16 cellular contexts compared by ENCODE assay signal in the genomic region with DNA sequence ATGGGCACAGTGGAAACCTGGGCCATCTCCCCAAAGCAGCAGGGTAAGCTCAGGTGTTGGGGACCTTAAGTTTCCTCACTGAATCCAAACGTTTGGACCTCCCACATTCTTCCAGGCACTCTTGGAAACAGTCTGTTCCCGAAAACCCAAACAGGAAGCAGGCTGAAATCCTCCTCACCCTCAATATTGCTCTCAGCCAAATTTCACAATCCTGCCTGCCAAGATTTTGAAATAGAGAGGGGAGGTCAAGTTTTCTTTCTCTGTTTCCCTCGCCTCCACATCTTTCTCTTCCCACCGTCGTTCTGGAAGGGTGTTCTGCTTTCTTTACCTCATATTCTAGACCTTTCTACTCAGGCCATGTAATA.
DNase-seq lines count a peak whose midpoint lies in the region; ATAC-seq and TF ChIP-seq lines count a peak whose summit lies in the region.
"Had no signal": no experiment of that assay in that cellular context is flagged by ENCODE, and none has a peak within 500 bp of the region (broad histone marks: within the 10 kb centered on the region; RNA-seq: fewer than 3 reads in every experiment).

No MANE protein-coding gene starts in this region.

- peaks cover 0 to 21% (median 10%) of the 10 kb centered on the region in 10 experiments; a peak in 12 of 20 replicates for H3K4me1 ChIP-seq in BLaER1 treated with 17β-estradiol and CSF1 and Interleukin-3, amounts not matched to agents 10 nM and 100 nM
- no peaks in the 10 kb centered on the region for H3K4me1 ChIP-seq in left ventricle myocardium inferior
- H3K4me1 ChIP-seq: uterus had no signal

- H3K4me3 Mint-ChIP-seq in activated T-cell treated with anti-CD3 and anti-CD28 coated beads, Interleukin-2, amount 50 U/mL, for 72 hours, result no peak overlapping the region
- H3K4me3 Mint-ChIP-seq: activated CD4-positive, alpha-beta T cell treated with anti-CD3 and anti-CD28 coated beads for 36 hours; B cell had no signal

- no peak for ATAC-seq in HG03095 (IDR thresholded peaks at IDR 0.05; ENCODE audit: unreplicated experiment)
- no peak for ATAC-seq in activated T-cell treated with anti-CD3 and anti-CD28 coated beads, Interleukin-2, amount 50 U/mL, for 72 hours (replicated peaks in 1 of 2)
- ATAC-seq: activated CD4-positive, alpha-beta T cell treated with anti-CD3 and anti-CD28 coated beads for 36 hours had no signal

- no peaks in the 10 kb centered on the region for H3K27me3 ChIP-seq in BLaER1 treated with 17β-estradiol and CSF1 and Interleukin-3, amounts not matched to agents 10 nM and 100 nM
- H3K27me3 ChIP-seq in left ventricle myocardium inferior (ENCODE audit: low read depth), result no peaks in the 10 kb centered on the region
- H3K27me3 ChIP-seq: uterus had no signal

- no peaks in the 10 kb centered on the region for H3K27me3 Mint-ChIP-seq in activated T-cell treated with anti-CD3 and anti-CD28 coated beads, Interleukin-2, amount 50 U/mL, for 72 hours (ENCODE audit: low read depth)
- H3K27me3 Mint-ChIP-seq: activated CD4-positive, alpha-beta T cell treated with anti-CD3 and anti-CD28 coated beads for 36 hours; B cell had no signal

- intact Hi-C loops in left ventricle myocardium inferior (cut with micrococcal nuclease), result no loop called here

- H3K36me3 Mint-ChIP-seq in activated T-cell treated with anti-CD3 and anti-CD28 coated beads, Interleukin-2, amount 50 U/mL, for 72 hours (ENCODE audit: insufficient read depth in 2 of 2), result no peaks in the 10 kb centered on the region

- no peaks in the 10 kb centered on the region for H4K20me1 ChIP-seq in BLaER1 treated with 17β-estradiol and CSF1 and Interleukin-3, amounts not matched to agents 10 nM and 100 nM

- H3K9me3 ChIP-seq in BLaER1 treated with 17β-estradiol and CSF1 and Interleukin-3, amounts not matched to agents 10 nM and 100 nM (replicated peaks in 1 of 11), result 0 out of 22 replicates have a peak, but pooled peaks cover 0 to 2% (median 0%) of the 10 kb centered on the region in 11 experiments
- no peaks in the 10 kb centered on the region for H3K9me3 ChIP-seq in left ventricle myocardium inferior (replicated peaks)
- H3K9me3 ChIP-seq: uterus had no signal

- no peak overlapping the region for H3K9ac ChIP-seq in BLaER1 treated with 17β-estradiol and CSF1 and Interleukin-3, amounts not matched to agents 10 nM and 100 nM

- no peak overlapping the region for H3K27ac ChIP-seq in BLaER1 treated with 17β-estradiol and CSF1 and Interleukin-3, amounts not matched to agents 10 nM and 100 nM
- H3K27ac ChIP-seq in left ventricle myocardium inferior (replicated peaks), result no peak overlapping the region
- H3K27ac ChIP-seq: SK-N-MC had no signal

- H3K4me1 Mint-ChIP-seq in activated T-cell treated with anti-CD3 and anti-CD28 coated beads, Interleukin-2, amount 50 U/mL, for 72 hours (ENCODE audit: low read depth), result no peaks in the 10 kb centered on the region
- H3K4me1 Mint-ChIP-seq: activated CD4-positive, alpha-beta T cell treated with anti-CD3 and anti-CD28 coated beads for 36 hours; B cell had no signal

- no peak overlapping the region for H3K27ac Mint-ChIP-seq in activated T-cell treated with anti-CD3 and anti-CD28 coated beads, Interleukin-2, amount 50 U/mL, for 72 hours
- H3K27ac Mint-ChIP-seq: activated CD4-positive, alpha-beta T cell treated with anti-CD3 and anti-CD28 coated beads for 36 hours; B cell; HFFc6 had no signal

- H3K36me3 ChIP-seq in BLaER1 treated with 17β-estradiol and CSF1 and Interleukin-3, amounts not matched to agents 10 nM and 100 nM, result no peaks in the 10 kb centered on the region
- no peaks in the 10 kb centered on the region for H3K36me3 ChIP-seq in left ventricle myocardium inferior
- H3K36me3 ChIP-seq: uterus had no signal

- peak; percentile 37 for DNase-seq in brain pericyte (ENCODE audit: low read depth, low spot score)
- peak; percentile 11 for DNase-seq in left ventricle myocardium inferior
- DNase-seq in renal cortical epithelial cell (ENCODE audit: low read depth), result peak; percentile 39
- no peak for DNase-seq in kidney tubule cell (ENCODE audit: low spot score)
- DNase-seq in HPDE6-E6E7 (ENCODE audit: extremely low spot score), result no peak
- DNase-seq in activated T-cell treated with anti-CD3 and anti-CD28 coated beads, Interleukin-2, amount 50 U/mL, for 72 hours, result no peak
- DNase-seq: activated CD4-positive, alpha-beta T cell treated with anti-CD3 and anti-CD28 coated beads for 36 hours; activated gamma-delta T cell treated with Interleukin-2 at 50 U/mL for 16 hours; HFFc6; NCI-H1930; NK-92 treated with Interleukin-12 subunit alpha and Interleukin-12 subunit beta, amount 100 ng/mL, for 24 hours had no signal

- no peak for TF ChIP-seq CTCF in left ventricle myocardium inferior (IDR thresholded peaks at IDR 0.05; ENCODE audit: borderline replicate concordance)

- H3K9me3 Mint-ChIP-seq in activated T-cell treated with anti-CD3 and anti-CD28 coated beads, Interleukin-2, amount 50 U/mL, for 72 hours, result no peaks in the 10 kb centered on the region

- H3K4me3 ChIP-seq in BLaER1 treated with 17β-estradiol and CSF1 and Interleukin-3, amounts not matched to agents 10 nM and 100 nM, result no peak overlapping the region
- H3K4me3 ChIP-seq in left ventricle myocardium inferior, result no peak overlapping the region
- H3K4me3 ChIP-seq: SK-N-MC, uterus had no signal

- H3K4me2 ChIP-seq in BLaER1 treated with 17β-estradiol and CSF1 and Interleukin-3, amounts not matched to agents 10 nM and 100 nM, result peak overlapping the region in 7 of 11 experiments; percentile 0 to 30 (median 13); a peak in 7 of 22 replicates

Comparison
In these comparisons a context has a peak if more than half of its experiments do, and no peak if none do; other contexts are left out.
1. DNase-seq: peak in brain pericyte (single experiment), left ventricle myocardium inferior (single experiment) and renal cortical epithelial cell (single experiment); none in kidney tubule cell (single experiment), HPDE6-E6E7 (single experiment) and activated T-cell treated with anti-CD3 and anti-CD28 coated beads, Interleukin-2, amount 50 U/mL, for 72 hours (0 of 2).